Comparison of ENCODE assay signal across 12 cellular contexts in genomic region chr3:140092883-140093536, GRCh38.
DNase-seq lines count a peak whose midpoint lies in the region; TF ChIP-seq lines count a peak whose summit lies in the region.
"Had no signal": no experiment of that assay in that cellular context is flagged by ENCODE, and none has a peak within 500 bp of the region (broad histone marks: within the 10 kb centered on the region; RNA-seq: fewer than 3 reads in every experiment).

No MANE protein-coding gene starts in this region.

- no peak overlapping the region for H4K91ac ChIP-seq in H9 (ENCODE audit: insufficient read length, low read depth, low read length)

- H3K4me3 ChIP-seq in NT2/D1 (ENCODE audit: insufficient read length, low read depth) (no peak overlapping the region), mesendoderm (ENCODE audit: low read length) (no peak overlapping the region)
- H3K4me3 ChIP-seq: coronary artery had no signal

- H2BK120ac ChIP-seq in H9 (ENCODE audit: low read depth, low read length, poor library complexity, severe bottlenecking), result no peak overlapping the region
- no peak overlapping the region for H2BK120ac ChIP-seq in mesendoderm (ENCODE audit: low read depth, low read length)

- no peak overlapping the region for H3K56ac ChIP-seq in H9 (ENCODE audit: insufficient read length, low read depth, low read length)
- H3K56ac ChIP-seq in mesendoderm (ENCODE audit: low read length), result no peak overlapping the region

- no peak overlapping the region for H3K14ac ChIP-seq in H9 (ENCODE audit: insufficient read depth, low read length)

- H4K8ac ChIP-seq in H9 (replicated peaks; ENCODE audit: insufficient read length, low read depth, low read length) (peak overlapping the region; percentile 71), mesendoderm (ENCODE audit: low read depth, low read length) (no peak overlapping the region)

- no peaks in the 10 kb centered on the region; the same call in 1 of the 2 replicates for H3K27me3 Mint-ChIP-seq in H9 (ENCODE audit: low read depth)
- peaks cover 0 to 2% (median 1%) of the 10 kb centered on the region in 3 donors for H3K27me3 Mint-ChIP-seq in CD14-positive monocyte (ENCODE audit: low read depth in 3 of 3)

- H3K36me3 Mint-ChIP-seq in H9 (ENCODE audit: insufficient read depth in 1 of 3, low read depth in 3 of 3) (peaks cover 13 to 29% (median 18%) of the 10 kb centered on the region in 3 experiments), CD14-positive monocyte (no peaks in the 10 kb centered on the region)
- H3K36me3 Mint-ChIP-seq: activated naive CD8-positive, alpha-beta T cell treated with anti-CD3 and anti-CD28 coated beads for 36 hours had no signal

- H3K36me3 ChIP-seq in NT2/D1 (ENCODE audit: insufficient read depth, insufficient read length, low read length) (no peaks in the 10 kb centered on the region), mesendoderm (ENCODE audit: control insufficient read depth, insufficient read depth, low read length) (no peaks in the 10 kb centered on the region)

- no peaks in the 10 kb centered on the region for H3K79me2 ChIP-seq in H9 (ENCODE audit: insufficient read depth, low read length)
- H3K79me2 ChIP-seq in mesendoderm (ENCODE audit: control insufficient read depth, insufficient read depth, low read length), result no peaks in the 10 kb centered on the region

- H3K4me2 ChIP-seq in H9 (ENCODE audit: insufficient read depth, insufficient read length, low read length) (no peak overlapping the region), mesendoderm (ENCODE audit: low read length) (no peak overlapping the region)

- WGBS in H9 (ENCODE audit: extremely low coverage, insufficient read length, low lambda C conversion rate), result no CpG with 5 or more reads among the region's 6 CpGs
- no CpG with 5 or more reads among the region's 6 CpGs for WGBS in mesendoderm (ENCODE audit: extremely low coverage, insufficient coverage, low lambda C conversion rate)

- H3K4me3 Mint-ChIP-seq in H9 (no peak overlapping the region), CD14-positive monocyte (no peak overlapping the region)
- H3K4me3 Mint-ChIP-seq: activated naive CD8-positive, alpha-beta T cell treated with anti-CD3 and anti-CD28 coated beads for 36 hours; nephron progenitor cell had no signal

- H3K27ac Mint-ChIP-seq in H9 (peak overlapping the region in 1 of 3 experiments; percentile 55; a peak in 1 of 7 replicates), CD14-positive monocyte (no peak overlapping the region)
- H3K27ac Mint-ChIP-seq: activated naive CD8-positive, alpha-beta T cell treated with anti-CD3 and anti-CD28 coated beads for 36 hours; nephron progenitor cell had no signal

- H2BK15ac ChIP-seq in H9 (ENCODE audit: low read depth, low read length), result no peak overlapping the region
- H2BK15ac ChIP-seq in mesendoderm (replicated peaks; ENCODE audit: low read depth), result no peak overlapping the region

- H3K18ac ChIP-seq in H9 (ENCODE audit: insufficient read length, low read depth, low read length) (no peak overlapping the region), mesendoderm (ENCODE audit: low read length) (no peak overlapping the region)

- no peak overlapping the region for H2BK20ac ChIP-seq in H9 (ENCODE audit: low read depth, low read length, poor library complexity, severe bottlenecking)

- no peak overlapping the region for H2AK5ac ChIP-seq in H9 (ENCODE audit: insufficient read length, low read length)
- no peak overlapping the region for H2AK5ac ChIP-seq in mesendoderm (ENCODE audit: low read length)

- no peak overlapping the region for H4K5ac ChIP-seq in H9 (ENCODE audit: insufficient read length, low read depth, low read length)
- no peak overlapping the region for H4K5ac ChIP-seq in mesendoderm (ENCODE audit: low read length)

- H2BK12ac ChIP-seq in H9 (ENCODE audit: insufficient read length, low read depth, low read length), result no peak overlapping the region

- H3K27ac ChIP-seq in H9 (ENCODE audit: insufficient read length, low read depth, low read length) (no peak overlapping the region), mesendoderm (ENCODE audit: low read depth, low read length) (no peak overlapping the region)
- H3K27ac ChIP-seq: coronary artery had no signal

- DNase-seq in GM10266 (ENCODE audit: extremely low spot score) (peak; percentile 16), H9 (peak; percentile 42), NT2/D1 (ENCODE audit: low read depth, low spot score) (peak; percentile 11), mesendoderm (peak; percentile 34), NOMO-1 treated with dmso at 0.1 percent for 144 hours (lab: John Stamatoyannopoulos, UW; ENCODE audit: unreplicated experiment) (no peak), CD14-positive monocyte (ENCODE audit: low spot score) (no peak), DMS79 treated with DMSO at 0.1 percent for 48 hours (lab: John Stamatoyannopoulos, UW) (no peak)
- DNase-seq: activated naive CD8-positive, alpha-beta T cell treated with anti-CD3 and anti-CD28 coated beads for 36 hours; Caco-2; NCI-H1436 treated with DMSO at 0.1 percent for 48 hours; nephron progenitor cell had no signal

- H3K4me1 Mint-ChIP-seq in H9 (peaks cover 15 to 23% of the 10 kb centered on the region in 2 experiments), CD14-positive monocyte (no peaks in the 10 kb centered on the region)
- H3K4me1 Mint-ChIP-seq: activated naive CD8-positive, alpha-beta T cell treated with anti-CD3 and anti-CD28 coated beads for 36 hours had no signal

- no peaks in the 10 kb centered on the region for H4K20me1 ChIP-seq in H9 (ENCODE audit: control insufficient read depth, insufficient read depth, insufficient read length)

- H3K27me3 ChIP-seq in H9 (ENCODE audit: insufficient read depth, low read length) (no peaks in the 10 kb centered on the region), NT2/D1 (ENCODE audit: insufficient read depth, insufficient read length) (no peaks in the 10 kb centered on the region), mesendoderm (ENCODE audit: insufficient read depth, low read length, poor library complexity) (no peaks in the 10 kb centered on the region)

- H3K23ac ChIP-seq in H9 (ENCODE audit: insufficient read length, low read depth, low read length) (no peak overlapping the region), mesendoderm (ENCODE audit: low read length) (no peak overlapping the region)

- H3K9me3 Mint-ChIP-seq in H9 (peaks cover 28 to 30% of the 10 kb centered on the region in 2 experiments), CD14-positive monocyte (peaks cover 1 to 10% (median 3%) of the 10 kb centered on the region in 7 donors)
- H3K9me3 Mint-ChIP-seq: activated naive CD8-positive, alpha-beta T cell treated with anti-CD3 and anti-CD28 coated beads for 36 hours had no signal

- no peak overlapping the region for H2AFZ ChIP-seq in H9 (ENCODE audit: low read length)

- H2BK5ac ChIP-seq in H9 (ENCODE audit: insufficient read length, low read length), result no peak overlapping the region
- H2BK5ac ChIP-seq in mesendoderm (ENCODE audit: low read length), result no peak overlapping the region

- TF ChIP-seq CTCF in GM10266 (IDR thresholded peaks at IDR 0.05; ENCODE audit: control insufficient read depth, insufficient read depth, low read depth, missing control alignments) (no peak), H9 (conservative IDR thresholded peaks at IDR 0.05) (peak; percentile 64), CD14-positive monocyte (IDR thresholded peaks at IDR 0.05) (no peak)

- 0 out of 2 replicates have a peak, but pooled peaks cover 3% of the 10 kb centered on the region for H3K4me1 ChIP-seq in H9 (ENCODE audit: insufficient read depth, low read length)
- no peaks in the 10 kb centered on the region for H3K4me1 ChIP-seq in NT2/D1 (ENCODE audit: insufficient read depth, insufficient read length)
- no peaks in the 10 kb centered on the region for H3K4me1 ChIP-seq in mesendoderm (ENCODE audit: control insufficient read depth, low read depth, low read length)
- H3K4me1 ChIP-seq: Caco-2 had no signal

- H3K23me2 ChIP-seq in H9 (ENCODE audit: insufficient read length, low read depth, low read length, poor library complexity, severe bottlenecking), result no peaks in the 10 kb centered on the region

- intact Hi-C loops in CD14-positive monocyte (cut with micrococcal nuclease), result no loop called here

- no peaks in the 10 kb centered on the region for H3K79me1 ChIP-seq in H9 (ENCODE audit: insufficient read depth, low read depth, low read length, poor library complexity, severe bottlenecking)
- no peaks in the 10 kb centered on the region for H3K79me1 ChIP-seq in mesendoderm (ENCODE audit: low read length)

- H3K9ac ChIP-seq in H9 (ENCODE audit: extremely low read depth, insufficient read length, low read length), result no peak overlapping the region
- no peak overlapping the region for H3K9ac ChIP-seq in NT2/D1 (ENCODE audit: insufficient read length, low read depth)
- no peak overlapping the region for H3K9ac ChIP-seq in mesendoderm (ENCODE audit: low read length)

- peaks cover 6% of the 10 kb centered on the region for H3K9me3 ChIP-seq in H9 (ENCODE audit: control insufficient read depth, low read depth, low read length)
- peaks cover 32% of the 10 kb centered on the region for H3K9me3 ChIP-seq in NT2/D1 (ENCODE audit: insufficient read depth, low read length)
- H3K9me3 ChIP-seq: Caco-2 had no signal

- no peak overlapping the region for H3K4ac ChIP-seq in H9 (ENCODE audit: low read depth, low read length)
- no peak overlapping the region for H3K4ac ChIP-seq in mesendoderm (ENCODE audit: low read depth, low read length)

- H3T11ph ChIP-seq in H9 (ENCODE audit: low read length), result no peak overlapping the region

Comparison
In these comparisons a context has a peak if more than half of its experiments do, and no peak if none do; other contexts are left out.
1. DNase-seq: peak in GM10266 (single experiment), H9 (single experiment), NT2/D1 (single experiment) and mesendoderm (single experiment); none in NOMO-1 treated with dmso at 0.1 percent for 144 hours (single experiment), CD14-positive monocyte (single experiment) and DMS79 treated with DMSO at 0.1 percent for 48 hours (single experiment).